21 cellular contexts compared by ENCODE assay signal in genomic region chr14:53851394-53852056, GRCh38.
DNase-seq lines count a peak whose midpoint lies in the region; ATAC-seq and TF ChIP-seq lines count a peak whose summit lies in the region.
"Had no signal": no experiment of that assay in that cellular context is flagged by ENCODE, and none has a peak within 500 bp of the region (broad histone marks: within the 10 kb centered on the region; RNA-seq: fewer than 3 reads in every experiment).

No MANE protein-coding gene starts in this region.

- TF ChIP-seq CTCF in PC-9 (conservative IDR thresholded peaks at IDR 0.05) (no peak), omental fat pad (IDR thresholded peaks at IDR 0.05) (no peak)

- H3K79me2 ChIP-seq in PC-9 (ENCODE audit: low read depth), result no peaks in the 10 kb centered on the region

- H3F3A ChIP-seq in PC-9 (ENCODE audit: insufficient read depth, low read depth), result peaks cover 30% of the 10 kb centered on the region

- POLR2A ChIA-PET in PC-9 (lab: Charles Lee; ENCODE audit: unreplicated experiment), result interaction anchor here (1.0 kb wide), 1 partner anchor 257 kb away, joined by 3 read pairs; no protein-coding TSS in a partner anchor

- H3K9me3 ChIP-seq in PC-9 (ENCODE audit: insufficient read depth, low read depth), result no peaks in the 10 kb centered on the region; the same call in 1 of the 2 replicates
- H3K9me3 ChIP-seq: psoas muscle had no signal

- H3K36me3 ChIP-seq in PC-9 (ENCODE audit: low read depth), result no peaks in the 10 kb centered on the region

- no peaks in the 10 kb centered on the region for H4K20me1 ChIP-seq in PC-9 (ENCODE audit: insufficient read depth)

- DNase-seq in EH (ENCODE audit: low read depth) (peak; percentile 71), PC-9 (no peak), fibroblast of peridontal ligament (ENCODE audit: extremely low read depth) (peak; percentile 51), omental fat pad (ENCODE audit: low spot score) (no peak), activated gamma-delta T cell treated with Interleukin-2 at 50 U/mL for 16 hours (no peak), ureter (ENCODE audit: low spot score) (no peak)
- no peak for DNase-seq in central memory CD4-positive, alpha-beta T cell
- DNase-seq: activated CD4-positive, alpha-beta memory T cell treated with anti-CD3 and anti-CD28 coated beads, Interleukin-2, amount 10 ng/mL, durations not matched to agents 7 days and 5 days; activated CD4-positive, CD25-positive, alpha-beta regulatory T cell; activated gamma-delta T cell; DMS 273 treated with DMSO at 0.1 percent for 48 hours; immature natural killer cell; left ventricle myocardium superior; NCI-H2171 treated with DMSO at 0.1 percent for 48 hours; NCI-H526 treated with DMSO at 0.1 percent for 48 hours; psoas muscle; T-helper 9 cell had no signal

- peak; percentile 44 for ATAC-seq in omental fat pad (ENCODE audit: low FRiP score)
- ATAC-seq in HG03571 (IDR thresholded peaks at IDR 0.05; ENCODE audit: unreplicated experiment), result no peak
- ATAC-seq: psoas muscle had no signal

- H3K27me3 ChIP-seq in PC-9 (ENCODE audit: insufficient read depth, low read depth), result no peaks in the 10 kb centered on the region
- H3K27me3 ChIP-seq: foreskin keratinocyte had no signal

- H3K27ac ChIP-seq in PC-9, result peak overlapping the region; percentile 88
- H3K27ac ChIP-seq: foreskin keratinocyte, HL-60, psoas muscle, RWPE1 had no signal

- H2AFZ ChIP-seq in PC-9, result peak overlapping the region; percentile 8

- peak overlapping the region; percentile 60 for H3K4me2 ChIP-seq in PC-9

- BruUV-seq in PC-9 (replicated peaks; lab: Mats Ljungman, UMichigan), result TSS peak; percentile 85

- peak overlapping the region; percentile 26 for H3K4me3 ChIP-seq in PC-9
- H3K4me3 ChIP-seq: psoas muscle had no signal

- peaks cover 31% of the 10 kb centered on the region for H3K4me1 ChIP-seq in PC-9 (replicated peaks; ENCODE audit: insufficient read depth)
- H3K4me1 ChIP-seq: psoas muscle had no signal

- no peaks in the 10 kb centered on the region for H3K9me2 ChIP-seq in PC-9 (ENCODE audit: insufficient read depth)

- intact Hi-C loops in PC-9 (cut with micrococcal nuclease; ENCODE audit: unreplicated experiment), result loop anchor here (1.0 to 5.0 kb wide), 5 partner anchors 73 to 401 kb away; no protein-coding TSS in a partner anchor

- CTCF ChIA-PET in PC-9 (lab: Charles Lee), result interaction anchor here (0.6 kb wide), 1 partner anchor 149 kb away, joined by 4 read pairs; no protein-coding TSS in a partner anchor

Comparison
In these comparisons a context has a peak if more than half of its experiments do, and no peak if none do; other contexts are left out.
1. DNase-seq: peak in EH (single experiment) and fibroblast of peridontal ligament (single experiment); none in PC-9 (0 of 2), omental fat pad (single experiment), activated gamma-delta T cell treated with Interleukin-2 at 50 U/mL for 16 hours (single experiment), central memory CD4-positive, alpha-beta T cell (single experiment) and ureter (single experiment).